ENCODE assay signal across 1 cellular context in genomic region chr5:91291628-91292569, GRCh38.
TF ChIP-seq lines count a peak whose summit lies in the region.

No MANE protein-coding gene starts in this region.

TF ChIP-seq in K562, 482 proteins besides CTCF, POLR2A, EP300 and RAD21 (continued from another document and continues in another):
- TF ChIP-seq ZBTB43 (CRISPR knock-in tag; IDR thresholded peaks at IDR 0.05) = no peak
- TF ChIP-seq GATAD2A (IDR thresholded peaks at IDR 0.05) = no peak
- TF ChIP-seq HBP1 (CRISPR knock-in tag; IDR thresholded peaks at IDR 0.05) = peak; percentile 84; the same call in 1 of the 2 replicates
- peak; percentile 98 for TF ChIP-seq E2F3 (CRISPR knock-in tag; IDR thresholded peaks at IDR 0.05)
- peak; percentile 96 for TF ChIP-seq ZNF449 (CRISPR knock-in tag; IDR thresholded peaks at IDR 0.05)
- no peak for TF ChIP-seq SMC3 (conservative IDR thresholded peaks at IDR 0.05; ENCODE audit: insufficient read depth, low read depth, low read length)
- no peak for TF ChIP-seq HDGF (IDR thresholded peaks at IDR 0.05)
- no peak for TF ChIP-seq BRCA1 (IDR thresholded peaks at IDR 0.05)
- TF ChIP-seq BRCA1 (CRISPR knock-in tag; IDR thresholded peaks at IDR 0.05) = no peak
- no peak for TF ChIP-seq RBM39 (optimal IDR thresholded peaks at IDR 0.05; ENCODE audit: low read depth, low read length)
- TF ChIP-seq ZNF311 (CRISPR knock-in tag; IDR thresholded peaks at IDR 0.05) = peak; percentile 83
- TF ChIP-seq DMBX1 (CRISPR knock-in tag; IDR thresholded peaks at IDR 0.05; ENCODE audit: borderline replicate concordance) = peak; percentile 94
- TF ChIP-seq ZNF512 (tag; IDR thresholded peaks at IDR 0.05) = 0 out of 2 replicates have a peak, but pooled peaks have one; percentile 16
- no peak for TF ChIP-seq ZNF140 (CRISPR knock-in tag; IDR thresholded peaks at IDR 0.05)
- TF ChIP-seq RNF219 (CRISPR knock-in tag; IDR thresholded peaks at IDR 0.05) = no peak
- TF ChIP-seq KLF16 (IDR thresholded peaks at IDR 0.05) = no peak
- peak; percentile 89 for TF ChIP-seq THAP7 (CRISPR knock-in tag; IDR thresholded peaks at IDR 0.05)
- TF ChIP-seq SMAD2 (IDR thresholded peaks at IDR 0.05; ENCODE audit: low read depth, low read length) = no peak
- no peak for TF ChIP-seq HMGN3 (IDR thresholded peaks at IDR 0.05; ENCODE audit: borderline replicate concordance, extremely low read depth, insufficient read length, low read depth, low read length)
- TF ChIP-seq ZNF586 (CRISPR knock-in tag; conservative IDR thresholded peaks at IDR 0.05) = peak; percentile 76; the same call in 1 of the 2 replicates
- peak; percentile 89 for TF ChIP-seq ATF4 (CRISPR knock-in tag; IDR thresholded peaks at IDR 0.05)
- no peak for TF ChIP-seq ZBTB33 (CRISPR knock-in tag; IDR thresholded peaks at IDR 0.05)
- TF ChIP-seq NR4A1 (CRISPR knock-in tag; IDR thresholded peaks at IDR 0.05) = peak; percentile 97
- peak; percentile 99 for TF ChIP-seq NR4A1 (tag; IDR thresholded peaks at IDR 0.05)
- TF ChIP-seq TRIM28 (IDR thresholded peaks at IDR 0.05) = no peak
- no peak for TF ChIP-seq PCBP1 (IDR thresholded peaks at IDR 0.05; ENCODE audit: low read depth, low read length, poor library complexity, severe bottlenecking)
- no peak for TF ChIP-seq MBD2 (IDR thresholded peaks at IDR 0.05; ENCODE audit: borderline replicate concordance, low read depth)
- TF ChIP-seq CBX2 (IDR thresholded peaks at IDR 0.05; ENCODE audit: insufficient read depth, low read length, poor library complexity, severe bottlenecking) = no peak
- no peak for TF ChIP-seq MLLT1 (IDR thresholded peaks at IDR 0.05)
- TF ChIP-seq KAT8 (IDR thresholded peaks at IDR 0.05; ENCODE audit: low read depth) = no peak
- no peak for TF ChIP-seq MXD1 (CRISPR knock-in tag; IDR thresholded peaks at IDR 0.05; ENCODE audit: borderline replicate concordance, poor library complexity, severe bottlenecking)
- no peak for TF ChIP-seq BHLHE40 (IDR thresholded peaks at IDR 0.05; ENCODE audit: low read length)
- TF ChIP-seq CBX1 (IDR thresholded peaks at IDR 0.05; ENCODE audit: low read depth) = no peak
- no peak for TF ChIP-seq PTBP1 (IDR thresholded peaks at IDR 0.05; ENCODE audit: low read depth, low read length)
- TF ChIP-seq RBM25 (IDR thresholded peaks at IDR 0.05; ENCODE audit: low read depth, low read length, severe bottlenecking) = no peak
- peak; percentile 98 for TF ChIP-seq PTTG1 (tag; IDR thresholded peaks at IDR 0.05; ENCODE audit: low read depth)
- TF ChIP-seq NR1H2 (CRISPR knock-in tag; IDR thresholded peaks at IDR 0.05) = no peak
- TF ChIP-seq E2F1 (CRISPR knock-in tag; IDR thresholded peaks at IDR 0.05) = no peak
- TF ChIP-seq C11orf30 (IDR thresholded peaks at IDR 0.05; ENCODE audit: low read depth) = no peak
- no peak for TF ChIP-seq SMARCA4 (IDR thresholded peaks at IDR 0.05)
- no peak for TF ChIP-seq HMGXB4 (CRISPR knock-in tag; IDR thresholded peaks at IDR 0.05)
- no peak for TF ChIP-seq LARP7 (IDR thresholded peaks at IDR 0.05)
- TF ChIP-seq ZNF41 (CRISPR knock-in tag; conservative IDR thresholded peaks at IDR 0.05) = peak; percentile 96
- no peak for TF ChIP-seq DLX4 (CRISPR knock-in tag; IDR thresholded peaks at IDR 0.05)
- no peak for TF ChIP-seq U2AF1 (optimal IDR thresholded peaks at IDR 0.05; ENCODE audit: low read depth, low read length)
- TF ChIP-seq ZC3H4 (CRISPR knock-in tag; IDR thresholded peaks at IDR 0.05; ENCODE audit: borderline replicate concordance) = no peak
- TF ChIP-seq ZBTB7A (IDR thresholded peaks at IDR 0.05; ENCODE audit: borderline replicate concordance, control insufficient read depth, low read depth, low read length) = no peak
- TF ChIP-seq MCM7 (IDR thresholded peaks at IDR 0.05) = no peak
- TF ChIP-seq CBX5 (IDR thresholded peaks at IDR 0.05; ENCODE audit: borderline replicate concordance, low read depth) = no peak
- no peak for TF ChIP-seq PHB (CRISPR knock-in tag; IDR thresholded peaks at IDR 0.05)
- no peak for TF ChIP-seq TAF15 (IDR thresholded peaks at IDR 0.05; ENCODE audit: low read depth, low read length)
- no peak for TF ChIP-seq ZNF224 (CRISPR knock-in tag; IDR thresholded peaks at IDR 0.05)
- TF ChIP-seq FOSL1 (tag; conservative IDR thresholded peaks at IDR 0.05) = 0 out of 2 replicates have a peak, but pooled peaks have one; percentile 25
- no peak for TF ChIP-seq ZNF24 (IDR thresholded peaks at IDR 0.05)
